ENCODE assay signal across 25 cellular contexts in genomic region chr12:120882055-120882555, GRCh38.
"Had no signal": no experiment of that assay in that cellular context is flagged by ENCODE, and none has a peak within 500 bp of the region (broad histone marks: within the 10 kb centered on the region; RNA-seq: fewer than 3 reads in every experiment).

No MANE protein-coding gene starts in this region.

- ATAC-seq: effector memory CD8-positive, alpha-beta T cell; heart right ventricle; left colon; lower lobe of right lung; natural killer cell; psoas muscle; right cardiac atrium; stimulated activated naive B cell treated with anti-CD40 and anti-IgM and Interleukin-4, amounts not matched to agents 10 μg/mL and 1 μg/mL and 100 μg/mL, for 72 hours; upper lobe of right lung had no signal

- DNase-seq: cortex of kidney; effector memory CD8-positive, alpha-beta T cell; erythroblast; esophagus squamous epithelium; foreskin melanocyte; glutamatergic neuron; heart right ventricle; hippocampal formation; left colon; left ventricle myocardium inferior; lower lobe of right lung; natural killer cell; occipital lobe; ovary; posterior cingulate gyrus; psoas muscle; right cardiac atrium; spleen; stimulated activated CD4-positive, alpha-beta T cell treated with anti-CD3 and anti-CD28 coated beads, Interleukin-4, amount 100 ng/mL, for 4 hours; stimulated activated naive B cell treated with anti-CD40 and anti-IgM and Interleukin-4, amounts not matched to agents 10 μg/mL and 1 μg/mL and 100 μg/mL, for 72 hours; transverse colon; upper lobe of right lung; uterus had no signal

- FAIRE-seq: endometrium, islet of Langerhans had no signal
